18 cellular contexts compared by ENCODE assay signal in genomic region chr3:34053631-34054030, GRCh38.
"Had no signal": no experiment of that assay in that cellular context is flagged by ENCODE, and none has a peak within 500 bp of the region (broad histone marks: within the 10 kb centered on the region; RNA-seq: fewer than 3 reads in every experiment).

No MANE protein-coding gene starts in this region.

- DNase-seq: cerebellar nuclear complex; effector memory CD8-positive, alpha-beta T cell; esophagus squamous epithelium; foreskin keratinocyte; kidney glomerular epithelial cell; mammary epithelial cell; mucosa of descending colon; natural killer cell; posterior cingulate gyrus; right cardiac atrium; small intestine; stimulated activated CD4-positive, alpha-beta T cell treated with anti-CD3 and anti-CD28 coated beads, Interleukin-12 subunit alpha, Interleukin-12 subunit beta, amount 100 ng/mL, for 4 hours; stimulated activated naive CD4-positive, alpha-beta T cell; stomach; substantia nigra; trophoblast cell had no signal

- H3K36me3 Mint-ChIP-seq: natural killer cell had no signal

- H3K9me3 Mint-ChIP-seq: dendritic cell treated with granulocyte-macrophage colony-stimulating factor and Interleukin-4, amounts not matched to agents 40 ng/mL and 50 ng/mL, for 4 days; effector memory CD8-positive, alpha-beta T cell; natural killer cell had no signal

- H3K4me1 ChIP-seq: esophagus squamous epithelium, foreskin keratinocyte, stomach had no signal

- ATAC-seq: effector memory CD8-positive, alpha-beta T cell; foreskin keratinocyte; mucosa of descending colon; natural killer cell; right cardiac atrium had no signal

- H3K27ac ChIP-seq: esophagus squamous epithelium, foreskin keratinocyte, stomach had no signal

- H3K36me3 ChIP-seq: esophagus squamous epithelium, stomach had no signal

- H3K4me3 ChIP-seq: esophagus squamous epithelium, mucosa of descending colon, stomach had no signal

- H3K4me3 Mint-ChIP-seq: dendritic cell treated with granulocyte-macrophage colony-stimulating factor and Interleukin-4, amounts not matched to agents 40 ng/mL and 50 ng/mL, for 4 days; effector memory CD8-positive, alpha-beta T cell; natural killer cell; neural crest cell had no signal

- H3K27me3 ChIP-seq: esophagus squamous epithelium, stomach had no signal

- H3K4me1 Mint-ChIP-seq: natural killer cell, neural crest cell had no signal

- H3K27ac Mint-ChIP-seq: dendritic cell treated with granulocyte-macrophage colony-stimulating factor and Interleukin-4, amounts not matched to agents 40 ng/mL and 50 ng/mL, for 4 days; effector memory CD8-positive, alpha-beta T cell; natural killer cell had no signal

- H3K9me3 ChIP-seq: esophagus squamous epithelium, mucosa of descending colon, stomach had no signal

- H3K27me3 Mint-ChIP-seq: dendritic cell treated with granulocyte-macrophage colony-stimulating factor and Interleukin-4, amounts not matched to agents 40 ng/mL and 50 ng/mL, for 4 days had no signal
